ENCODE assay signal across 1 cellular context in the genomic region with DNA sequence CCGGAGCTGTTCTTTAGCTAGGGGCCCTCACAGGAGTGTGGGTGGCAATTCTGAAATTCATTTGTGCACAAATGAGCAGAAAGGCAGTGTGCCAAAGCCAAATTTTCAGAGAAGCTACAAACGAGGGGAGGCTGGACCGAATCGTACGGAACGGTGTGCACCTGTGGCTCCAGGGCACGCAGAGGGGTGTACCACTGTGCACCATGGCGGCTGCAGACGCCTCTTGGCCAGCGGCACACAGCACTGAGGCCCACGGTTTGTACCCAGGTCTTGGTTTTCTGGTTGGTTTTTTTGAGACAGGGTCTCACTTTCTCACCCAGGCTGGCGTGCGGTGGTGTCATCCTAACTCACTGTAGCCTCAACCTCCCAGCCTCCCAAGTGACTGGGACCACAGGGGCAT.
TF ChIP-seq lines count a peak whose summit lies in the region.

No MANE protein-coding gene starts in this region.

TF ChIP-seq in GM12878, 131 proteins besides CTCF, POLR2A, EP300 and RAD21:
- TF ChIP-seq YY1 (IDR thresholded peaks at IDR 0.05; ENCODE audit: low read depth, low read length) (no peak), YBX1 (IDR thresholded peaks at IDR 0.05) (no peak), HCFC1 (IDR thresholded peaks at IDR 0.05; ENCODE audit: low read length) (no peak), RUNX3 (IDR thresholded peaks at IDR 0.05; ENCODE audit: low read length) (no peak), SPI1 (IDR thresholded peaks at IDR 0.05; ENCODE audit: borderline replicate concordance, insufficient read depth, low read depth, low read length) (no peak), CHD1 (IDR thresholded peaks at IDR 0.05; ENCODE audit: low read depth, low read length) (no peak), ZNF207 (IDR thresholded peaks at IDR 0.05; ENCODE audit: borderline replicate concordance) (no peak), ZNF384 (IDR thresholded peaks at IDR 0.05; ENCODE audit: borderline replicate concordance, low read depth, low read length) (no peak), MEF2A (IDR thresholded peaks at IDR 0.05; ENCODE audit: insufficient read depth, low read depth, low read length) (no peak)
- TF ChIP-seq, protein P1, sequence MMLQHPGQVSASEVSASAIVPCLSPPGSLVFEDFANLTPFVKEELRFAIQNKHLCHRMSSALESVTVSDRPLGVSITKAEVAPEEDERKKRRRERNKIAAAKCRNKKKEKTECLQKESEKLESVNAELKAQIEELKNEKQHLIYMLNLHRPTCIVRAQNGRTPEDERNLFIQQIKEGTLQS (IDR thresholded peaks at IDR 0.05; ENCODE audit: borderline replicate concordance, extremely low read depth, low read depth, low read length) = no peak
